In genomic region chr16:74635303-74635702, GRCh38 we compare ENCODE assay signal across 18 cellular contexts. TPM values are rescaled to one million over a fixed set of nuclear protein-coding genes. Genes with fewer than 3 reads are reported as not detected.
DNase-seq lines count a peak whose midpoint lies in the region; ATAC-seq and TF ChIP-seq lines count a peak whose summit lies in the region.
"Had no signal": no experiment of that assay in that cellular context is flagged by ENCODE, and none has a peak within 500 bp of the region (broad histone marks: within the 10 kb centered on the region; RNA-seq: fewer than 3 reads in every experiment).

No MANE protein-coding gene starts in this region.

- peak overlapping the region; percentile 3 to 75 (median 37) for H3K27ac ChIP-seq in body of pancreas
- peak overlapping the region; percentile 8 to 69 for H3K27ac ChIP-seq in liver (ENCODE audit: low read depth in 1 of 2, low read length in 2 of 2)
- no peak overlapping the region for H3K27ac ChIP-seq in stomach
- H3K27ac ChIP-seq: BLaER1, HL-60 had no signal

- WGBS in body of pancreas, 2 donors = 16 to 23% methylated on average over 5 of the region's 5 CpGs
- 30% methylated on average over 5 of the region's 5 CpGs for WGBS in liver
- WGBS in stomach, 5 donors = 24 to 46% (median 41%) methylated on average over 5 of the region's 5 CpGs

- DNase-seq in activated CD4-positive, alpha-beta T cell treated with anti-CD3 and anti-CD28 coated beads, Interleukin-2, amount 10 ng/mL, durations not matched to agents 24 days and 14 days = no peak
- DNase-seq in activated CD4-positive, alpha-beta T cell treated with anti-CD3 and anti-CD28 coated beads for 48 hours = no peak
- peak in 3 of 4 donors; percentile 32 to 49 (median 37) for DNase-seq in body of pancreas
- DNase-seq in stomach = peak; percentile 8
- no peak for DNase-seq in NCI-H345 (lab: John Stamatoyannopoulos, UW)
- DNase-seq: 8988T; AML-193; CD8-positive, alpha-beta memory T cell; DMS79; H7; IMR-90 had no signal

- TF ChIP-seq CTCF in body of pancreas (IDR thresholded peaks at IDR 0.05) (peak in 1 of 7 experiments; percentile 13), liver (IDR thresholded peaks at IDR 0.05; ENCODE audit: low read depth, low read length, missing input control) (no peak), stomach (IDR thresholded peaks at IDR 0.05) (no peak)

- H3K36me3 ChIP-seq in body of pancreas (replicated peaks in 1 of 2; ENCODE audit: insufficient read depth in 1 of 2, low read depth in 2 of 2) (no peaks in the 10 kb centered on the region), liver (ENCODE audit: control insufficient read depth in 4 of 4, insufficient read depth in 3 of 4, low read depth in 1 of 4, low read length in 3 of 4) (peaks cover 2 to 6% (median 5%) of the 10 kb centered on the region in 4 donors), stomach (peaks cover 33 to 100% (median 95%) of the 10 kb centered on the region in 4 donors)

- intact Hi-C loops in activated CD4-positive, alpha-beta T cell treated with anti-CD3 and anti-CD28 coated beads, Interleukin-2, amount 10 ng/mL, durations not matched to agents 24 days and 14 days (cut with micrococcal nuclease) = no loop called here
- intact Hi-C loops in body of pancreas (cut with DNase I) = no loop called here
- intact Hi-C loops in stomach (cut with DNase I; ENCODE audit: low total_unique reads) = no loop called here

- no peaks in the 10 kb centered on the region for H3K27me3 ChIP-seq in body of pancreas
- no peaks in the 10 kb centered on the region for H3K27me3 ChIP-seq in liver (ENCODE audit: control insufficient read depth in 4 of 4, insufficient read depth in 4 of 4, low read length in 3 of 4)
- no peaks in the 10 kb centered on the region for H3K27me3 ChIP-seq in stomach
- H3K27me3 ChIP-seq: BLaER1 had no signal

- H3K27ac Mint-ChIP-seq in activated CD4-positive, alpha-beta T cell treated with anti-CD3 and anti-CD28 coated beads, Interleukin-2, amount 10 ng/mL, durations not matched to agents 24 days and 14 days = peak overlapping the region; percentile 2
- H3K27ac Mint-ChIP-seq: GM23338 had no signal

- no peaks in the 10 kb centered on the region for H3K9me3 ChIP-seq in body of pancreas
- no peaks in the 10 kb centered on the region for H3K9me3 ChIP-seq in liver (ENCODE audit: control insufficient read depth in 4 of 4, low read length in 3 of 4)
- H3K9me3 ChIP-seq in stomach = no peaks in the 10 kb centered on the region
- H3K9me3 ChIP-seq: BLaER1 had no signal

- peak overlapping the region in 1 of 2 donors; percentile 59 for H3K9ac ChIP-seq in liver (ENCODE audit: low read depth in 1 of 2, low read length in 2 of 2)
- H3K9ac ChIP-seq: BLaER1 had no signal

- ATAC-seq in body of pancreas (peak; percentile 80), GM19467 (IDR thresholded peaks at IDR 0.05; ENCODE audit: unreplicated experiment) (no peak), HG03565 (IDR thresholded peaks at IDR 0.05; ENCODE audit: unreplicated experiment) (no peak)
- ATAC-seq: GM12878, GM23338 had no signal

- TF ChIP-seq EP300 in stomach (IDR thresholded peaks at IDR 0.05) = no peak

- H3K9me3 Mint-ChIP-seq in activated CD4-positive, alpha-beta T cell treated with anti-CD3 and anti-CD28 coated beads, Interleukin-2, amount 10 ng/mL, durations not matched to agents 24 days and 14 days = no peaks in the 10 kb centered on the region
- H3K9me3 Mint-ChIP-seq: CD8-positive, alpha-beta memory T cell; GM23338 had no signal

- peak in 1 of 2 donors; percentile 14 for TF ChIP-seq RAD21 in liver (IDR thresholded peaks at IDR 0.05)

- TF ChIP-seq POLR2A in body of pancreas (IDR thresholded peaks at IDR 0.05) = no peak
- TF ChIP-seq POLR2A in stomach (IDR thresholded peaks at IDR 0.05) = no peak

- no peaks in the 10 kb centered on the region for H3K27me3 Mint-ChIP-seq in activated CD4-positive, alpha-beta T cell treated with anti-CD3 and anti-CD28 coated beads, Interleukin-2, amount 10 ng/mL, durations not matched to agents 24 days and 14 days
- H3K27me3 Mint-ChIP-seq: CD8-positive, alpha-beta memory T cell had no signal

- H3K4me1 ChIP-seq in body of pancreas = peaks cover 82% of the 10 kb centered on the region
- H3K4me1 ChIP-seq in liver (ENCODE audit: control insufficient read depth in 4 of 4, insufficient read depth in 4 of 4, low read length in 3 of 4) = peaks cover 7 to 31% (median 24%) of the 10 kb centered on the region in 4 donors
- no peaks in the 10 kb centered on the region for H3K4me1 ChIP-seq in stomach
- H3K4me1 ChIP-seq: BLaER1 had no signal

- peaks cover 1% of the 10 kb centered on the region for H3K4me1 Mint-ChIP-seq in activated CD4-positive, alpha-beta T cell treated with anti-CD3 and anti-CD28 coated beads, Interleukin-2, amount 10 ng/mL, durations not matched to agents 24 days and 14 days
- H3K4me1 Mint-ChIP-seq: CD8-positive, alpha-beta memory T cell; GM23338 had no signal

- H3K4me3 ChIP-seq in body of pancreas (no peak overlapping the region), liver (ENCODE audit: low read depth in 1 of 3, low read length in 3 of 3) (no peak overlapping the region), stomach (no peak overlapping the region)
- H3K4me3 ChIP-seq: BLaER1, GM12878, GM23338 had no signal

- no peak overlapping the region for H3K4me3 Mint-ChIP-seq in activated CD4-positive, alpha-beta T cell treated with anti-CD3 and anti-CD28 coated beads, Interleukin-2, amount 10 ng/mL, durations not matched to agents 24 days and 14 days
- H3K4me3 Mint-ChIP-seq: CD8-positive, alpha-beta memory T cell; GM23338 had no signal

- peaks cover 53% of the 10 kb centered on the region for H3K36me3 Mint-ChIP-seq in activated CD4-positive, alpha-beta T cell treated with anti-CD3 and anti-CD28 coated beads, Interleukin-2, amount 10 ng/mL, durations not matched to agents 24 days and 14 days (ENCODE audit: low read depth)

TF ChIP-seq in liver, 16 proteins besides CTCF, POLR2A, EP300 and RAD21 (continues in another document):
- TF ChIP-seq RXRA (IDR thresholded peaks at IDR 0.05) (peak in 1 of 2 donors; percentile 69), GABPA (IDR thresholded peaks at IDR 0.05 in 1 of 2, conservative IDR thresholded peaks at IDR 0.05 in 1 of 2) (peak in 1 of 2 donors; percentile 13), FOXA1 (IDR thresholded peaks at IDR 0.05) (peak; percentile 81), ATF3 (IDR thresholded peaks at IDR 0.05) (no peak), FOXA2 (IDR thresholded peaks at IDR 0.05) (peak; percentile 88), HNF4G (IDR thresholded peaks at IDR 0.05) (no peak), JUND (IDR thresholded peaks at IDR 0.05) (peak in 1 of 2 donors; percentile 28), REST (IDR thresholded peaks at IDR 0.05) (peak; percentile 56), TAF1 (conservative IDR thresholded peaks at IDR 0.05) (no peak), EGR1 (IDR thresholded peaks at IDR 0.05; ENCODE audit: low read depth in 2 of 2) (no peak), SP1 (IDR thresholded peaks at IDR 0.05) (peak; percentile 77), NR2F2 (IDR thresholded peaks at IDR 0.05) (no peak), YY1 (IDR thresholded peaks at IDR 0.05) (peak; percentile 83), MAX (IDR thresholded peaks at IDR 0.05) (peak; percentile 54), HNF4A (conservative IDR thresholded peaks at IDR 0.05) (peak; percentile 34 to 66)

RNA-seq across cellular contexts. Expression of gene GLG1, which starts 28.4 kb away (rescaled TPM):
- 64.1 and 64.7 TPM in 2 replicates for total RNA-seq in activated CD4-positive, alpha-beta T cell treated with anti-CD3 and anti-CD28 coated beads, Interleukin-2, amount 10 ng/mL, durations not matched to agents 24 days and 14 days
- 100 to 1,000 TPM; 103 to 144 TPM for total RNA-seq in body of pancreas
- 10 to 100 TPM; 70.7 to 71.5 TPM for total RNA-seq in liver
- polyA plus RNA-seq in liver = 10 to 100 TPM; 22.2 to 25.1 TPM
- 100 to 1,000 TPM in 1 of 5 donors, 10 to 100 TPM in 4; 35.3 to 151 (median 83.6) TPM for total RNA-seq in stomach
- 10 to 100 TPM in 2 of 3 donors, 1 to 10 TPM in 1; 7.6 to 18.8 (median 14.6) TPM for polyA plus RNA-seq in stomach

RNA-seq across cellular contexts. Expression of gene RFWD3, which starts 31.4 kb away (rescaled TPM):
- 109 and 117 TPM in 2 replicates for total RNA-seq in activated CD4-positive, alpha-beta T cell treated with anti-CD3 and anti-CD28 coated beads, Interleukin-2, amount 10 ng/mL, durations not matched to agents 24 days and 14 days
- 10 to 100 TPM; 10.5 to 12.2 TPM for total RNA-seq in body of pancreas
- total RNA-seq in liver = 10 to 100 TPM; 14.5 to 21.8 TPM
- 1 to 10 TPM; 2.4 to 3.6 TPM for polyA plus RNA-seq in liver
- 10 to 100 TPM; 11.0 to 65.6 (median 16.3) TPM for total RNA-seq in stomach
- 1 to 10 TPM; 4.1 to 6.7 (median 4.5) TPM for polyA plus RNA-seq in stomach

Comparison
In these comparisons a context has a peak if more than half of its experiments do, and no peak if none do; other contexts are left out.
1. DNase-seq: peak in body of pancreas (3 of 4) and stomach (single experiment); none in activated CD4-positive, alpha-beta T cell treated with anti-CD3 and anti-CD28 coated beads, Interleukin-2, amount 10 ng/mL, durations not matched to agents 24 days and 14 days (single experiment), activated CD4-positive, alpha-beta T cell treated with anti-CD3 and anti-CD28 coated beads for 48 hours (single experiment) and NCI-H345 (single experiment).
2. H3K27ac ChIP-seq: peak in body of pancreas (4 of 4) and liver (2 of 2); none in stomach (0 of 5).